In the genomic region with DNA sequence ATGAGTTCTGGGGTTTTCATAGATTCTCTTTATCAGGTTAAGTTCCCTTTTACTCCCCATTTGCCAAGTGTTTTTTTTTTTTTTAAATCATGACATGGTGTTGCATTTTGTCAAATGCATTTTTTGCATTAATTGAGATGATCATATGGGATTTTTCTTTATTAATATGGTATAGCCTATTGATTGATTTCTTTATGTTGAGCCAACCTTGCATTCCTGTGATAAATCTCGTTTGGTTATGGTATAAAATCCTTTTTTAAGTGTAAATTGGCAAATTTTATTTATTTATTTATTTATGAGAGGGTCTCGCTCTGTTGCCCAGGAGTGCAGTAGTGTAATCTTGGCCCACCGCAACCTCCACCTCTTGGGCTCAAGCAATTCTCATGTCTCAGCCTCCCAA, we compare ENCODE assay signal across 8 cellular contexts.
"Had no signal": no experiment of that assay in that cellular context is flagged by ENCODE, and none has a peak within 500 bp of the region (broad histone marks: within the 10 kb centered on the region; RNA-seq: fewer than 3 reads in every experiment).

No MANE protein-coding gene starts in this region.

- ATAC-seq: GM12878 had no signal

- DNase-seq: GDM1, GF-D8 had no signal

- H3K4me3 ChIP-seq: GM12878 had no signal

- FAIRE-seq: G401.6, GM12891, GM12892, GM18507, GM19239 had no signal
